Comparison of ENCODE assay signal across 8 cellular contexts in the genomic region with DNA sequence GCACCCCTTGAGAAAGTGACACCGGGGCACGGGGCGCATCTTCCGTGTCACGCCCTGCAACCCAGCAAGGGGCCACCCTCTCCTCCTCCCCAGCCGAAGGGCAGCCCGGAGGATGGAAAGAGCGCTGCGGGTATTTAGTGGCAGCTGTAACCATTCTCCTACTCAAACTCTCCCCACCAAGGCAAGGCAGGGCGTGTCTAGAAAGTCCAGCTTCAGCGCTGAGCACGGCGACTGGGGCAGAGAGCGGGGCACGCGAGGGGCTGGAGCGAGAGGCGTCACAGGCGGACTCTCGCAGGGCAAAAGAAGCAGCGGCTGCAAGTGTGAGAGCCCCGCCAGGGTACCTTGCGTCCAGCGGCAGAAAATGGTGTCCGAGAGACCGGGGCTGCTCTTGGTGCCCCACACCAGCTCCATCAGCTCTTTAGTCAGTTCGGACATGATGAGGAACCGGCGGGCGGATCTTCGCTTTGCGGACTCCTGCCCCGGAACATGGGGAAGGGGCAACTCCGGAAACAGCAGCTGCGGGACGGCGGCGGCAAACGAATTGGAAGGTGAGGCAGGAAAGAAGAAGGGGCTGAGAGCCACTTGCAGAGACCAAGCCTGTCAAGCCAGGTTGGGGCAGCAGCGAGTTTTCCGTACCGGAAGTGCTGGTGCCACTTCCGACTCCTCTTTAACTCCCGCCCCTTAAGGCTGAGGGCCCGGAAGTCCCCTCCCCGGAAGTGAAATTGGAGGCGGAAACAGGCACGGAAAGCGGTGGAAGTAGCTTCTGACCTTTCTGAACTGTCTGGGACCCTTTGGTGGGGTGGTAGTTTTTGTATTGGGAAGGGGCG. TPM values are rescaled to one million over a fixed set of nuclear protein-coding genes. Genes with fewer than 3 reads are reported as not detected.
A peak's percentile ranks its signal among the peaks of the same experiment; 100 is the strongest.
DNase-seq lines count a peak whose midpoint lies in the region; ATAC-seq, FAIRE-seq and TF ChIP-seq lines count a peak whose summit lies in the region.

TSS of gene MINDY3 (minus strand) at position 643 of the 827 bp plus-strand sequence. CDS start at position 435, 208 bp downstream.

- no peak for TF ChIP-seq POLR2A in IMR-90 (IDR thresholded peaks at IDR 0.05; ENCODE audit: low read depth, low read length)

- peak within 1 kb of the TSS; percentile 23; the same call in 1 of the 2 replicates for H2AK5ac ChIP-seq in IMR-90 (ENCODE audit: low read depth, low read length)

- peak within 1 kb of the TSS; percentile 88 for H2AK9ac ChIP-seq in IMR-90 (replicated peaks; ENCODE audit: low read depth, low read length, poor library complexity)

- peak; percentile 74 for FAIRE-seq in RCC 7860 (lab: Jason Lieb, UNC)

- no peaks in the 10 kb centered on the region; the same call in 1 of the 2 replicates for H3K9me1 ChIP-seq in IMR-90 (ENCODE audit: insufficient read depth, low read length)

- H2BK20ac ChIP-seq in IMR-90 (ENCODE audit: low read depth, low read length): no peak within 1 kb of the TSS

- TF ChIP-seq CTCF in IMR-90 (conservative IDR thresholded peaks at IDR 0.05; ENCODE audit: low read depth, low read length): no peak

- H3K4ac ChIP-seq in IMR-90 (ENCODE audit: low read depth, low read length): peak within 1 kb of the TSS; percentile 81

- POLR2A ChIA-PET in IMR-90 (lab: Charles Lee; ENCODE audit: unreplicated experiment): no interaction called here

- peak within 1 kb of the TSS; percentile 99 for H4K5ac ChIP-seq in IMR-90 (ENCODE audit: low read depth, low read length)

- intact Hi-C loops in IMR-90 (cut with micrococcal nuclease): no loop called here

- peak within 1 kb of the TSS; percentile 63 for H2BK5ac ChIP-seq in IMR-90 (ENCODE audit: low read depth, low read length, poor library complexity, severe bottlenecking)

- H3K9ac ChIP-seq in IMR-90 (ENCODE audit: low read depth, low read length): peak within 1 kb of the TSS; percentile 90

- peak within 1 kb of the TSS; percentile 92 for H3K4me2 ChIP-seq in IMR-90 (ENCODE audit: low read depth, low read length)

- H4K20me1 ChIP-seq in IMR-90 (ENCODE audit: insufficient read depth, low read length): peaks cover 5% of the 10 kb centered on the region; the same call in 1 of the 2 replicates

- TSS peak; percentile 54 for BruUV-seq in IMR-90 (replicated peaks; lab: Mats Ljungman, UMichigan)

- H3K23ac ChIP-seq in IMR-90 (ENCODE audit: low read depth, low read length): peak within 1 kb of the TSS; percentile 18

- H3K27me3 ChIP-seq in IMR-90 (ENCODE audit: control insufficient read depth, insufficient read depth, low read length): no peaks in the 10 kb centered on the region

- peak within 1 kb of the TSS; percentile 97 for H3K27ac Mint-ChIP-seq in activated T-cell treated with anti-CD3 and anti-CD28 coated beads, Interleukin-2, amount 50 U/mL, for 72 hours
- H3K27ac Mint-ChIP-seq in naive B cell: peak within 1 kb of the TSS; percentile 92 to 98 (median 96)
- H3K27ac Mint-ChIP-seq in stimulated activated effector memory CD8-positive, alpha-beta T cell treated with anti-CD3 and anti-CD28 coated beads, Interleukin-12 subunit alpha, Interleukin-12 subunit beta, amount 100 ng/mL, for 72 hours: peak within 1 kb of the TSS; percentile 94

- TF ChIP-seq RAD21 in IMR-90 (IDR thresholded peaks at IDR 0.05; ENCODE audit: low read length): no peak

- H4K8ac ChIP-seq in IMR-90 (ENCODE audit: low read depth in 2 of 2, low read length in 2 of 2): peak within 1 kb of the TSS; percentile 99 to 100

- peaks cover 32% of the 10 kb centered on the region for H3K4me1 Mint-ChIP-seq in activated T-cell treated with anti-CD3 and anti-CD28 coated beads, Interleukin-2, amount 50 U/mL, for 72 hours (ENCODE audit: low read depth)
- H3K4me1 Mint-ChIP-seq in naive B cell: peaks cover 32 to 42% (median 39%) of the 10 kb centered on the region in 3 donors
- peaks cover 19% of the 10 kb centered on the region for H3K4me1 Mint-ChIP-seq in stimulated activated effector memory CD8-positive, alpha-beta T cell treated with anti-CD3 and anti-CD28 coated beads, Interleukin-12 subunit alpha, Interleukin-12 subunit beta, amount 100 ng/mL, for 72 hours

- dilution Hi-C loops in IMR-90 (cut with HindIII; ENCODE audit: low sequenced_read_pairs, unreplicated experiment): no loop called here

- 1% methylated on average over 16 of the region's 50 CpGs; no CpG with 5 or more reads in 1 of the 2 experiments for WGBS in IMR-90 (ENCODE audit: extremely low coverage in 2 of 2, insufficient read length in 1 of 2), 2 experiments

- peak; percentile 42 for DNase-seq in DMS153 treated with DMSO at 0.1 percent for 48 hours (lab: John Stamatoyannopoulos, UW; ENCODE audit: unreplicated experiment)
- DNase-seq in IMR-90: peak; percentile 74
- peak; percentile 68 for DNase-seq in RCC 7860 (ENCODE audit: low spot score)
- peak; percentile 82 to 84 for DNase-seq in activated T-cell treated with anti-CD3 and anti-CD28 coated beads, Interleukin-2, amount 50 U/mL, for 72 hours
- peak; percentile 78 for DNase-seq in fibroblast of gingiva (ENCODE audit: low read depth)
- DNase-seq in naive B cell: peak; percentile 78
- peak; percentile 60 to 88 for DNase-seq in stimulated activated effector memory CD8-positive, alpha-beta T cell treated with anti-CD3 and anti-CD28 coated beads, Interleukin-12 subunit alpha, Interleukin-12 subunit beta, amount 100 ng/mL, for 72 hours (ENCODE audit: low spot score in 2 of 2)

- in situ Hi-C loops in IMR-90 (cut with MboI; ENCODE audit: low sequenced_read_pairs): no loop called here

- peak within 1 kb of the TSS; percentile 3; the same call in 1 of the 3 replicates for H2BK15ac ChIP-seq in IMR-90 (ENCODE audit: low read depth, low read length)

- ATAC-seq in GM21528 (IDR thresholded peaks at IDR 0.05; ENCODE audit: low FRiP score, unreplicated experiment) (peak; percentile 93), IMR-90 (ENCODE audit: low read depth) (peak; percentile 93), naive B cell (ENCODE audit: low read depth in 2 of 2) (peak; percentile 94 to 96)
- ATAC-seq in activated T-cell treated with anti-CD3 and anti-CD28 coated beads, Interleukin-2, amount 50 U/mL, for 72 hours (replicated peaks in 1 of 2): peak; percentile 96
- peak; percentile 94 for ATAC-seq in stimulated activated effector memory CD8-positive, alpha-beta T cell treated with anti-CD3 and anti-CD28 coated beads, Interleukin-12 subunit alpha, Interleukin-12 subunit beta, amount 100 ng/mL, for 72 hours

- peak within 1 kb of the TSS; percentile 67 for H3K14ac ChIP-seq in IMR-90 (replicated peaks; ENCODE audit: low read depth, low read length)

- peak within 1 kb of the TSS; percentile 90 to 99 for H3K4me3 Mint-ChIP-seq in activated T-cell treated with anti-CD3 and anti-CD28 coated beads, Interleukin-2, amount 50 U/mL, for 72 hours
- H3K4me3 Mint-ChIP-seq in naive B cell: peak within 1 kb of the TSS; percentile 95 to 100 (median 99)
- H3K4me3 Mint-ChIP-seq in stimulated activated effector memory CD8-positive, alpha-beta T cell treated with anti-CD3 and anti-CD28 coated beads, Interleukin-12 subunit alpha, Interleukin-12 subunit beta, amount 100 ng/mL, for 72 hours: peak within 1 kb of the TSS; percentile 98

- H3K18ac ChIP-seq in IMR-90 (ENCODE audit: low read depth, low read length): peak within 1 kb of the TSS; percentile 51; the same call in 1 of the 2 replicates

- peaks cover 6% of the 10 kb centered on the region for H3K27me3 Mint-ChIP-seq in activated T-cell treated with anti-CD3 and anti-CD28 coated beads, Interleukin-2, amount 50 U/mL, for 72 hours (ENCODE audit: low read depth)
- H3K27me3 Mint-ChIP-seq in naive B cell: peaks cover 13 to 18% (median 18%) of the 10 kb centered on the region in 3 donors

- H3K4me3 ChIP-seq in IMR-90 (ENCODE audit: insufficient read depth, low read depth, low read length): peak within 1 kb of the TSS; percentile 89

- no peaks in the 10 kb centered on the region for H3K36me3 ChIP-seq in IMR-90 (ENCODE audit: control insufficient read depth, insufficient read depth, low read length)

- H2BK120ac ChIP-seq in IMR-90 (ENCODE audit: low read depth, low read length): peak within 1 kb of the TSS; percentile 52

- peaks cover 5 to 29% of the 10 kb centered on the region in 2 experiments; a peak in 2 of 4 replicates for H3K79me1 ChIP-seq in IMR-90 (ENCODE audit: low read depth in 1 of 2, low read length in 2 of 2)

- peaks cover 4 to 12% of the 10 kb centered on the region in 2 donors for H3K36me3 Mint-ChIP-seq in activated T-cell treated with anti-CD3 and anti-CD28 coated beads, Interleukin-2, amount 50 U/mL, for 72 hours (ENCODE audit: insufficient read depth in 2 of 2)
- peaks cover 0 to 10% of the 10 kb centered on the region in 2 donors for H3K36me3 Mint-ChIP-seq in naive B cell
- H3K36me3 Mint-ChIP-seq in stimulated activated effector memory CD8-positive, alpha-beta T cell treated with anti-CD3 and anti-CD28 coated beads, Interleukin-12 subunit alpha, Interleukin-12 subunit beta, amount 100 ng/mL, for 72 hours: no peaks in the 10 kb centered on the region

- no peaks in the 10 kb centered on the region for H3K9me3 ChIP-seq in IMR-90 (ENCODE audit: control insufficient read depth, insufficient read depth, low read length)

- peaks cover 0 to 4% of the 10 kb centered on the region in 2 donors for H3K9me3 Mint-ChIP-seq in activated T-cell treated with anti-CD3 and anti-CD28 coated beads, Interleukin-2, amount 50 U/mL, for 72 hours
- H3K9me3 Mint-ChIP-seq in naive B cell: peaks cover 0 to 11% (median 3%) of the 10 kb centered on the region in 7 donors
- H3K9me3 Mint-ChIP-seq in stimulated activated effector memory CD8-positive, alpha-beta T cell treated with anti-CD3 and anti-CD28 coated beads, Interleukin-12 subunit alpha, Interleukin-12 subunit beta, amount 100 ng/mL, for 72 hours: no peaks in the 10 kb centered on the region

- H2AFZ ChIP-seq in IMR-90 (replicated peaks; ENCODE audit: low read length, poor library complexity): peak within 1 kb of the TSS; percentile 92

- no peak within 1 kb of the TSS; the same call in 1 of the 2 replicates for H3K56ac ChIP-seq in IMR-90 (ENCODE audit: extremely low read depth, insufficient read depth, low read length)

- H3K27ac ChIP-seq in IMR-90 (ENCODE audit: insufficient read depth, low read length): peak within 1 kb of the TSS; percentile 75

- H4K91ac ChIP-seq in IMR-90 (ENCODE audit: insufficient read depth, low read depth, low read length): peak within 1 kb of the TSS; percentile 60

- no peaks in the 10 kb centered on the region for H3K4me1 ChIP-seq in IMR-90 (ENCODE audit: control insufficient read depth, insufficient read depth, low read length)

- CTCF ChIA-PET in IMR-90 (lab: Yijun Ruan, JAX): interaction anchor here (1.3 kb wide), 1 partner anchor 18 kb away, joined by 3 read pairs; no protein-coding TSS in a partner anchor

RNA-seq across cellular contexts. Expression of gene MINDY3, which starts in this region (rescaled TPM):
- total RNA-seq in IMR-90 (2012; rRNA removed): 14.5 and 26.4 TPM in 2 replicates
- polyA plus RNA-seq in IMR-90 (2012; rRNA removed) (10.1 and 13.9 TPM in 2 replicates), naive B cell (ENCODE audit: low read depth in 6 of 6) (1 to 10 TPM; 2.8 to 8.3 (median 7.1) TPM)
- 1.9 and 3.4 TPM in 2 replicates for polyA plus RNA-seq in IMR-90 (2012; cell fraction: cytosol; rRNA removed)
- polyA plus RNA-seq in IMR-90 (2012; cell fraction: nucleus; rRNA removed; ENCODE audit: low replicate concordance): 4.8 and 31.2 TPM in 2 replicates
- total RNA-seq in activated T-cell treated with anti-CD3 and anti-CD28 coated beads, Interleukin-2, amount 50 U/mL, for 72 hours: 10 to 100 TPM; 13.8 to 19.4 TPM

Comparison
In these comparisons a context has a peak if more than half of its experiments do, and no peak if none do; other contexts are left out.
1. Peak in every context shown above with its lines: DNase-seq, ATAC-seq, H3K4me3 ChIP-seq and H3K27ac ChIP-seq.